In genomic region chr19:40433391-40434216, GRCh38 we compare ENCODE assay signal across 1 cellular context.
TF ChIP-seq lines count a peak whose summit lies in the region.

No MANE protein-coding gene starts in this region.

TF ChIP-seq in K562, 482 proteins besides CTCF, POLR2A, EP300 and RAD21 (continues in another document):
- no peak for TF ChIP-seq HIVEP1 (CRISPR knock-in tag; IDR thresholded peaks at IDR 0.05)
- TF ChIP-seq PATZ1 (CRISPR knock-in tag; IDR thresholded peaks at IDR 0.05; ENCODE audit: borderline replicate concordance), result no peak
- TF ChIP-seq SREBF2 (CRISPR knock-in tag; IDR thresholded peaks at IDR 0.05), result no peak
- TF ChIP-seq GTF2F1 (IDR thresholded peaks at IDR 0.05; ENCODE audit: low read depth, low read length), result peak; percentile 22; the same call in 1 of the 2 replicates
- TF ChIP-seq NUFIP1 (IDR thresholded peaks at IDR 0.05; ENCODE audit: partially characterized antibody), result no peak
- no peak for TF ChIP-seq XRCC4 (IDR thresholded peaks at IDR 0.05; ENCODE audit: extremely low read depth, insufficient read depth, insufficient read length)
- TF ChIP-seq DDX20 (tag; IDR thresholded peaks at IDR 0.05; ENCODE audit: low read depth), result no peak
- no peak for TF ChIP-seq SMARCA4 (IDR thresholded peaks at IDR 0.05)
- TF ChIP-seq, protein P1, sequence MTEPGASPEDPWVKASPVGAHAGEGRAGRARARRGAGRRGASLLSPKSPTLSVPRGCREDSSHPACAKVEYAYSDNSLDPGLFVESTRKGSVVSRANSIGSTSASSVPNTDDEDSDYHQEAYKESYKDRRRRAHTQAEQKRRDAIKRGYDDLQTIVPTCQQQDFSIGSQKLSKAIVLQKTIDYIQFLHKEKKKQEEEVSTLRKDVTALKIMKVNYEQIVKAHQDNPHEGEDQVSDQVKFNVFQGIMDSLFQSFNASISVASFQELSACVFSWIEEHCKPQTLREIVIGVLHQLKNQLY (CRISPR knock-in tag; conservative IDR thresholded peaks at IDR 0.05), result no peak
- no peak for TF ChIP-seq PTRF (tag; IDR thresholded peaks at IDR 0.05)
- no peak for TF ChIP-seq ZNF696 (CRISPR knock-in tag; conservative IDR thresholded peaks at IDR 0.05)
- TF ChIP-seq DEAF1 (CRISPR knock-in tag; IDR thresholded peaks at IDR 0.05), result no peak
- peak; percentile 50; the same call in 1 of the 2 replicates for TF ChIP-seq ZNF175 (CRISPR knock-in tag; IDR thresholded peaks at IDR 0.05; ENCODE audit: low read depth)
- TF ChIP-seq SAFB2 (IDR thresholded peaks at IDR 0.05; ENCODE audit: borderline replicate concordance, low read depth, low read length, severe bottlenecking), result no peak
- no peak for TF ChIP-seq ZC3H11A (IDR thresholded peaks at IDR 0.05; ENCODE audit: low read depth, low read length)
- no peak for TF ChIP-seq ZFP36 (IDR thresholded peaks at IDR 0.05; ENCODE audit: low read depth, low read length, partially characterized antibody)
- TF ChIP-seq PURB (CRISPR knock-in tag; IDR thresholded peaks at IDR 0.05; ENCODE audit: low read depth), result no peak
- no peak for TF ChIP-seq ZNF707 (CRISPR knock-in tag; conservative IDR thresholded peaks at IDR 0.05)
- TF ChIP-seq, protein P2, sequence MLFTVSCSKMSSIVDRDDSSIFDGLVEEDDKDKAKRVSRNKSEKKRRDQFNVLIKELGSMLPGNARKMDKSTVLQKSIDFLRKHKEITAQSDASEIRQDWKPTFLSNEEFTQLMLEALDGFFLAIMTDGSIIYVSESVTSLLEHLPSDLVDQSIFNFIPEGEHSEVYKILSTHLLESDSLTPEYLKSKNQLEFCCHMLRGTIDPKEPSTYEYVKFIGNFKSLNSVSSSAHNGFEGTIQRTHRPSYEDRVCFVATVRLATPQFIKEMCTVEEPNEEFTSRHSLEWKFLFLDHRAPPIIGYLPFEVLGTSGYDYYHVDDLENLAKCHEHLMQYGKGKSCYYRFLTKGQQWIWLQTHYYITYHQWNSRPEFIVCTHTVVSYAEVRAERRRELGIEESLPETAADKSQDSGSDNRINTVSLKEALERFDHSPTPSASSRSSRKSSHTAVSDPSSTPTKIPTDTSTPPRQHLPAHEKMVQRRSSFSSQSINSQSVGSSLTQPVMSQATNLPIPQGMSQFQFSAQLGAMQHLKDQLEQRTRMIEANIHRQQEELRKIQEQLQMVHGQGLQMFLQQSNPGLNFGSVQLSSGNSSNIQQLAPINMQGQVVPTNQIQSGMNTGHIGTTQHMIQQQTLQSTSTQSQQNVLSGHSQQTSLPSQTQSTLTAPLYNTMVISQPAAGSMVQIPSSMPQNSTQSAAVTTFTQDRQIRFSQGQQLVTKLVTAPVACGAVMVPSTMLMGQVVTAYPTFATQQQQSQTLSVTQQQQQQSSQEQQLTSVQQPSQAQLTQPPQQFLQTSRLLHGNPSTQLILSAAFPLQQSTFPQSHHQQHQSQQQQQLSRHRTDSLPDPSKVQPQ (CRISPR knock-in tag; IDR thresholded peaks at IDR 0.05; ENCODE audit: borderline replicate concordance), result no peak
- TF ChIP-seq RAD51 (IDR thresholded peaks at IDR 0.05; ENCODE audit: borderline replicate concordance, low read depth), result no peak; the same call in 1 of the 2 replicates
- no peak for TF ChIP-seq NR2C2 (CRISPR knock-in tag; IDR thresholded peaks at IDR 0.05)
- TF ChIP-seq NR2C2 (tag; IDR thresholded peaks at IDR 0.05), result peak; percentile 54; the same call in 1 of the 2 replicates
- TF ChIP-seq ZNF395 (CRISPR knock-in tag; IDR thresholded peaks at IDR 0.05), result no peak
- no peak for TF ChIP-seq MCM3 (IDR thresholded peaks at IDR 0.05)
- peak; percentile 17 for TF ChIP-seq E2F8 (IDR thresholded peaks at IDR 0.05; ENCODE audit: low read depth, partially characterized antibody)
- no peak for TF ChIP-seq U2AF2 (optimal IDR thresholded peaks at IDR 0.05; ENCODE audit: low read depth, low read length)
- peak; percentile 47; the same call in 1 of the 2 replicates for TF ChIP-seq BHLHE40 (IDR thresholded peaks at IDR 0.05; ENCODE audit: low read length)
- TF ChIP-seq SIN3A (IDR thresholded peaks at IDR 0.05; ENCODE audit: borderline replicate concordance in 2 of 2, control insufficient read depth in 1 of 2, low read depth in 2 of 2, low read length in 2 of 2), result peak in 1 of 2 experiments; percentile 30; a peak in 2 of 4 replicates
- TF ChIP-seq ZNF584 (CRISPR knock-in tag; IDR thresholded peaks at IDR 0.05; ENCODE audit: low read depth), result no peak
- no peak for TF ChIP-seq HDAC2 (IDR thresholded peaks at IDR 0.05)
- peak; percentile 29 for TF ChIP-seq NCOR1 (IDR thresholded peaks at IDR 0.05)
- TF ChIP-seq BRF2 (IDR thresholded peaks at IDR 0.05; ENCODE audit: borderline replicate concordance, insufficient read depth, insufficient read length), result no peak
- TF ChIP-seq ZNF224 (CRISPR knock-in tag; IDR thresholded peaks at IDR 0.05), result no peak
- peak; percentile 87 for TF ChIP-seq CXXC5 (CRISPR knock-in tag; IDR thresholded peaks at IDR 0.05)
- TF ChIP-seq, protein P3, sequence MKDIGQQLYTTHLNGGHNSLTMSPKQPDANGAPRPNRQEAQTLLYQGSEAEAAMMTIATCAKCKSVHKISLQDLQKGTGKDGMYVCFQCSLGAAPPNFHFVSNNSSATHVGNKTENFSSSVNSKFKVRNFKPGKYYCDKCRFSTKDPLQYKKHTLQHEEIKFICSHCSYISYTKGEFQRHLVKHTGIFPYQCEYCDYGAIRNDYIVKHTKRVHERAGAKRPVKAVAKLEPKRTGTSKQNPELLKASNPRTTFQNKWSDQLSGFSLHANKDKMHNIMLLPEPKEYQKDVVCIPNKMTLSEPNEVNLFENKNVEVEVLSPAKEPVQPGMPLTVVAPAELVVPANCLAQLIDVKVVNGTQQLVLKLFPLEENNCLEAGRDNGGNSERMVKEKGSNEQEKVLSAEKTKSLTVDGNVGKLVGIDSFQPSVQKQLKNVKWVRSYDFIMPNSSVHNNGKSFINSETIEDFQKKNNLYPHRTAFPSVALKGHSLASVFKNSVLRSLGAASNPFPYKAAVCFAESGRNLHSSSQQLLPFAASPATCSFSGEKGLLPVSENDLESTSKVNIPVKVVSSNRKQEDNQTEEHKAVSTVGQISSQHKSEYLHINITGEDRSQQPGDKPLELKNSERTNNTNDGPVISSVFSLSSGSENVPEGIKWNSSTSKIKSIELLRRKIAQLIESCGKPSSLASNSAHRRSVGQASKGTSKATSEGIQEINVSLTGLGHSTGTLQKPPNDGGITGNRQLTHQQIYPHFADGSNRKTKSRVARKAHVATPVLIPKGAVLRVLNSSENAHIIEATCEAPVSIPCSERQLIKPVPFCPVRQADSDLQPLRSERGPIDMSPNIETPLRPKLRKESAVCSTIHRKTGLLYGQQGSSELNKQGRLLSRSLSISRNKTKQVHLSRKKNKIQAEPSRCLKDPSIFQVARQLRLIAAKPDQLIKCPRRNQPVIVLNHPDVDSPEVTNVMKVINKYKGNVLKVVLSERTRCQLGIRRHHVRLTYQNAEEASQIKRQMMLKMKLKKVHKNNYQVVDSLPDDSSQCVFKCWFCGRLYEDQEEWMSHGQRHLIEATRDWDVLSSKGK (CRISPR knock-in tag; IDR thresholded peaks at IDR 0.05), result no peak
- TF ChIP-seq KLF6 (CRISPR knock-in tag; IDR thresholded peaks at IDR 0.05; ENCODE audit: borderline replicate concordance), result peak; percentile 41; the same call in 1 of the 2 replicates
- peak; percentile 96 for TF ChIP-seq RB1 (IDR thresholded peaks at IDR 0.05; ENCODE audit: low read depth)
- no peak for TF ChIP-seq ZMIZ1 (IDR thresholded peaks at IDR 0.05; ENCODE audit: low read depth in 2 of 2, low read length in 2 of 2)
- TF ChIP-seq HMG20B (CRISPR knock-in tag; IDR thresholded peaks at IDR 0.05), result no peak
- TF ChIP-seq IRF9 (tag; IDR thresholded peaks at IDR 0.05), result 0 out of 2 replicates have a peak, but pooled peaks have one; percentile 11
- TF ChIP-seq SMARCE1 (IDR thresholded peaks at IDR 0.05), result peak; percentile 10; the same call in 1 of the 2 replicates
